Comparison of ENCODE assay signal across 8 cellular contexts in genomic region chr10:58781873-58782488, GRCh38.
DNase-seq lines count a peak whose midpoint lies in the region; ATAC-seq and TF ChIP-seq lines count a peak whose summit lies in the region.

No MANE protein-coding gene starts in this region.

- no peaks in the 10 kb centered on the region for H3K36me3 Mint-ChIP-seq in activated CD4-positive, alpha-beta T cell treated with anti-CD3 and anti-CD28 coated beads, Interleukin-2, amount 10 ng/mL, durations not matched to agents 24 days and 14 days (ENCODE audit: low read depth)
- no peaks in the 10 kb centered on the region for H3K36me3 Mint-ChIP-seq in activated CD4-positive, alpha-beta T cell treated with anti-CD3 and anti-CD28 coated beads for 36 hours (ENCODE audit: low read depth)
- peaks cover 4% of the 10 kb centered on the region for H3K36me3 Mint-ChIP-seq in osteocyte (ENCODE audit: unreplicated experiment)

- BruUV-seq in PC-3 (replicated peaks; lab: Mats Ljungman, UMichigan), result no TSS peak

- H3K4me1 Mint-ChIP-seq in activated CD4-positive, alpha-beta T cell treated with anti-CD3 and anti-CD28 coated beads, Interleukin-2, amount 10 ng/mL, durations not matched to agents 24 days and 14 days, result no peaks in the 10 kb centered on the region
- H3K4me1 Mint-ChIP-seq in activated CD4-positive, alpha-beta T cell treated with anti-CD3 and anti-CD28 coated beads for 36 hours, result no peaks in the 10 kb centered on the region
- H3K4me1 Mint-ChIP-seq in osteocyte (ENCODE audit: unreplicated experiment), result peaks cover 53% of the 10 kb centered on the region

- H3K27me3 Mint-ChIP-seq in activated CD4-positive, alpha-beta T cell treated with anti-CD3 and anti-CD28 coated beads, Interleukin-2, amount 10 ng/mL, durations not matched to agents 24 days and 14 days, result no peaks in the 10 kb centered on the region
- peaks cover 7% of the 10 kb centered on the region for H3K27me3 Mint-ChIP-seq in activated CD4-positive, alpha-beta T cell treated with anti-CD3 and anti-CD28 coated beads for 36 hours
- no peaks in the 10 kb centered on the region for H3K27me3 Mint-ChIP-seq in osteocyte (ENCODE audit: unreplicated experiment)

- no peaks in the 10 kb centered on the region for H3K9me3 Mint-ChIP-seq in activated CD4-positive, alpha-beta T cell treated with anti-CD3 and anti-CD28 coated beads, Interleukin-2, amount 10 ng/mL, durations not matched to agents 24 days and 14 days
- H3K9me3 Mint-ChIP-seq in activated CD4-positive, alpha-beta T cell treated with anti-CD3 and anti-CD28 coated beads for 36 hours (ENCODE audit: low read depth), result no peaks in the 10 kb centered on the region
- no peaks in the 10 kb centered on the region for H3K9me3 Mint-ChIP-seq in osteocyte (ENCODE audit: unreplicated experiment)

- H3K4me3 ChIP-seq in PC-3 (ENCODE audit: low read length) (no peak overlapping the region), esophagus muscularis mucosa (no peak overlapping the region)

- 0 out of 2 replicates have a peak, but pooled peaks cover 1% of the 10 kb centered on the region for H3K27me3 ChIP-seq in PC-3 (ENCODE audit: low read length)
- H3K27me3 ChIP-seq in esophagus muscularis mucosa, result no peaks in the 10 kb centered on the region

- no peaks in the 10 kb centered on the region for H3K79me2 ChIP-seq in PC-3 (ENCODE audit: low read length)

- no peak for TF ChIP-seq EP300 in esophagus muscularis mucosa (IDR thresholded peaks at IDR 0.05)

- POLR2A ChIA-PET in activated CD4-positive, alpha-beta T cell treated with anti-CD3 and anti-CD28 coated beads for 36 hours (lab: Charles Lee), result no interaction called here
- POLR2A ChIA-PET in PC-3 (lab: Charles Lee; ENCODE audit: unreplicated experiment), result no interaction called here

- intact Hi-C loops in activated CD4-positive, alpha-beta T cell treated with anti-CD3 and anti-CD28 coated beads, Interleukin-2, amount 10 ng/mL, durations not matched to agents 24 days and 14 days (cut with micrococcal nuclease), result loop anchor here (2.0 to 10.0 kb wide), 3 partner anchors 247 to 841 kb away; no protein-coding TSS in a partner anchor
- intact Hi-C loops in activated CD4-positive, alpha-beta T cell treated with anti-CD3 and anti-CD28 coated beads for 36 hours (cut with DNase I, micrococcal nuclease), result loop anchor here (1.0 to 5.0 kb wide), 3 partner anchors 460 to 841 kb away; no protein-coding TSS in a partner anchor
- intact Hi-C loops in PC-3 (cut with micrococcal nuclease) (loop anchor here (1.0 to 5.0 kb wide), 7 partner anchors 168 to 840 kb away; no protein-coding TSS in a partner anchor), esophagus muscularis mucosa (cut with DNase I) (loop anchor here (10.0 kb wide), 2 partner anchors 173 to 453 kb away; no protein-coding TSS in a partner anchor)

- no peak overlapping the region for H3K9ac ChIP-seq in PC-3 (ENCODE audit: low read length)

- no peak overlapping the region for H3K4me3 Mint-ChIP-seq in activated CD4-positive, alpha-beta T cell treated with anti-CD3 and anti-CD28 coated beads, Interleukin-2, amount 10 ng/mL, durations not matched to agents 24 days and 14 days
- H3K4me3 Mint-ChIP-seq in activated CD4-positive, alpha-beta T cell treated with anti-CD3 and anti-CD28 coated beads for 36 hours, result no peak overlapping the region
- H3K4me3 Mint-ChIP-seq in osteocyte (ENCODE audit: unreplicated experiment), result no peak overlapping the region

- 24% methylated on average over 5 of the region's 5 CpGs for WGBS in esophagus muscularis mucosa

- peaks cover 20% of the 10 kb centered on the region for H3K4me1 ChIP-seq in PC-3 (ENCODE audit: insufficient read depth, low read length)
- peaks cover 5 to 24% (median 12%) of the 10 kb centered on the region in 4 donors for H3K4me1 ChIP-seq in esophagus muscularis mucosa

- no peaks in the 10 kb centered on the region for H3K9me2 ChIP-seq in PC-3 (replicated peaks; ENCODE audit: low read length)

- no peaks in the 10 kb centered on the region for H3F3A ChIP-seq in PC-3 (ENCODE audit: low read length, unreplicated experiment)

- H3K4me2 ChIP-seq in PC-3 (ENCODE audit: low read length), result no peak overlapping the region

- no peak for ATAC-seq in activated CD4-positive, alpha-beta T cell treated with anti-CD3 and anti-CD28 coated beads for 36 hours
- ATAC-seq in HG03354 (IDR thresholded peaks at IDR 0.05; ENCODE audit: poor library complexity, severe bottlenecking, unreplicated experiment), result peak; percentile 76
- peak; percentile 69 for ATAC-seq in PC-3
- ATAC-seq in HG02623 (IDR thresholded peaks at IDR 0.05; ENCODE audit: unreplicated experiment), result no peak

- H4K20me1 ChIP-seq in PC-3 (ENCODE audit: low read length), result no peaks in the 10 kb centered on the region

- H3K36me3 ChIP-seq in PC-3 (ENCODE audit: low read depth, low read length) (no peaks in the 10 kb centered on the region), esophagus muscularis mucosa (no peaks in the 10 kb centered on the region)

- CTCF ChIA-PET in activated CD4-positive, alpha-beta T cell treated with anti-CD3 and anti-CD28 coated beads for 36 hours (lab: Charles Lee), result interaction anchor here (0.8 to 1.8 kb wide), 4 partner anchors 11 to 831 kb away, joined by 3 to 4 read pairs (median 3); no protein-coding TSS in a partner anchor
- CTCF ChIA-PET in PC-3 (lab: Charles Lee), result interaction anchor here (1.2 kb wide), 1 partner anchor 368 kb away, joined by 6 read pairs; no protein-coding TSS in a partner anchor

- DNase-seq in activated CD4-positive, alpha-beta T cell treated with anti-CD3 and anti-CD28 coated beads, Interleukin-2, amount 10 ng/mL, durations not matched to agents 24 days and 14 days, result peak; percentile 62
- no peak for DNase-seq in activated CD4-positive, alpha-beta T cell treated with anti-CD3 and anti-CD28 coated beads for 36 hours
- DNase-seq in PC-3, result peak; percentile 93
- no peak for DNase-seq in esophagus muscularis mucosa (ENCODE audit: extremely low spot score)
- no peak for DNase-seq in osteocyte (ENCODE audit: extremely low spot score, unreplicated experiment)
- no peak for DNase-seq in activated CD4-positive, alpha-beta T cell treated with anti-CD3 and anti-CD28 coated beads, Interleukin-2, amount 50 U/mL, for 4 hours

- H2AFZ ChIP-seq in PC-3 (ENCODE audit: low read length), result no peak overlapping the region

- TF ChIP-seq CTCF in PC-3 (conservative IDR thresholded peaks at IDR 0.05; ENCODE audit: low read depth, low read length), result peak; percentile 97
- peak; percentile 59 to 60 (median 59) for TF ChIP-seq CTCF in esophagus muscularis mucosa (IDR thresholded peaks at IDR 0.05)
- TF ChIP-seq CTCF in osteocyte (IDR thresholded peaks at IDR 0.05), result peak; percentile 74

- no peak overlapping the region for H3K27ac Mint-ChIP-seq in activated CD4-positive, alpha-beta T cell treated with anti-CD3 and anti-CD28 coated beads, Interleukin-2, amount 10 ng/mL, durations not matched to agents 24 days and 14 days
- no peak overlapping the region for H3K27ac Mint-ChIP-seq in activated CD4-positive, alpha-beta T cell treated with anti-CD3 and anti-CD28 coated beads for 36 hours
- no peak overlapping the region for H3K27ac Mint-ChIP-seq in osteocyte (ENCODE audit: unreplicated experiment)

- TF ChIP-seq POLR2A in esophagus muscularis mucosa (IDR thresholded peaks at IDR 0.05; ENCODE audit: low read depth), result no peak

- H3K27ac ChIP-seq in PC-3 (ENCODE audit: low read length) (no peak overlapping the region), esophagus muscularis mucosa (replicated peaks in 1 of 4) (no peak overlapping the region)

- H3K9me3 ChIP-seq in PC-3 (ENCODE audit: low read length) (no peaks in the 10 kb centered on the region), esophagus muscularis mucosa (no peaks in the 10 kb centered on the region)

Comparison
In these comparisons a context has a peak if more than half of its experiments do, and no peak if none do; other contexts are left out.
1. DNase-seq: peak in activated CD4-positive, alpha-beta T cell treated with anti-CD3 and anti-CD28 coated beads, Interleukin-2, amount 10 ng/mL, durations not matched to agents 24 days and 14 days (single experiment) and PC-3 (single experiment); none in activated CD4-positive, alpha-beta T cell treated with anti-CD3 and anti-CD28 coated beads for 36 hours (single experiment), esophagus muscularis mucosa (single experiment), osteocyte (single experiment) and activated CD4-positive, alpha-beta T cell treated with anti-CD3 and anti-CD28 coated beads, Interleukin-2, amount 50 U/mL, for 4 hours (0 of 2).
2. ATAC-seq: peak in HG03354 (single experiment) and PC-3 (single experiment); none in activated CD4-positive, alpha-beta T cell treated with anti-CD3 and anti-CD28 coated beads for 36 hours (single experiment) and HG02623 (single experiment).
3. Peak in every context shown above with its lines, with median percentiles within 50 percentile points of each other: CTCF ChIP-seq.